ENCODE assay signal across 1 cellular context in genomic region chr9:77019010-77019809, GRCh38.
TF ChIP-seq lines count a peak whose summit lies in the region.

Gene FOXB2, plus strand, starts transcription at chr9:77019655. Its CDS starts 0 bp downstream, at chr9:77019655.

TF ChIP-seq in SK-N-SH treated with all-trans-retinoic acid at 6 μM for 48 hours, 23 proteins besides CTCF, POLR2A, EP300 and RAD21 (continued from another document):
- no peak for TF ChIP-seq CSRNP3 (CRISPR knock-in tag; IDR thresholded peaks at IDR 0.05)
- no peak for TF ChIP-seq ARNTL (CRISPR knock-in tag; IDR thresholded peaks at IDR 0.05; ENCODE audit: borderline replicate concordance, low read depth)
